ENCODE assay signal across 8 cellular contexts in genomic region chr17:68455756-68456528, GRCh38. TPM values are rescaled to one million over a fixed set of nuclear protein-coding genes. Genes with fewer than 3 reads are reported as not detected.
DNase-seq lines count a peak whose midpoint lies in the region; ATAC-seq, FAIRE-seq and TF ChIP-seq lines count a peak whose summit lies in the region.

No MANE protein-coding gene starts in this region.

- FAIRE-seq in kidney (lab: Jason Lieb, UNC): no peak

- H3K27me3 ChIP-seq in subcutaneous abdominal adipose tissue (ENCODE audit: control insufficient read depth in 5 of 5, insufficient read depth in 4 of 5, low read length in 5 of 5): no peaks in the 10 kb centered on the region

- no peak for ATAC-seq in GM21723 (IDR thresholded peaks at IDR 0.05; ENCODE audit: unreplicated experiment)

- H3K27ac ChIP-seq in angular gyrus (ENCODE audit: low read depth, low read length) (peak overlapping the region; percentile 54), kidney (ENCODE audit: low read depth in 2 of 2, low read length in 2 of 2) (peak overlapping the region in 1 of 2 donors; percentile 94), subcutaneous abdominal adipose tissue (ENCODE audit: low read depth, low read length) (peak overlapping the region; percentile 87)

- H3K4me1 ChIP-seq in kidney (ENCODE audit: control insufficient read depth in 1 of 2, insufficient read depth in 1 of 2, low read depth in 1 of 2, low read length in 2 of 2) (peaks cover 5 to 23% of the 10 kb centered on the region in 2 donors), subcutaneous abdominal adipose tissue (ENCODE audit: control insufficient read depth in 5 of 5, insufficient read depth in 5 of 5, low read length in 5 of 5) (peaks cover 7 to 51% (median 47%) of the 10 kb centered on the region in 5 donors)

- H3K4me3 ChIP-seq in kidney (ENCODE audit: low read length in 2 of 2): peak overlapping the region; percentile 61 to 69
- peak overlapping the region; percentile 61 to 87 (median 78) for H3K4me3 ChIP-seq in subcutaneous abdominal adipose tissue (ENCODE audit: low read depth in 1 of 5, low read length in 5 of 5)

- H3K9me3 ChIP-seq in kidney (ENCODE audit: control insufficient read depth in 1 of 2, low read length in 2 of 2) (no peaks in the 10 kb centered on the region), subcutaneous abdominal adipose tissue (ENCODE audit: control insufficient read depth in 5 of 5, low read length in 5 of 5) (no peaks in the 10 kb centered on the region)

- peaks cover 0 to 2% of the 10 kb centered on the region in 2 donors for H3K36me3 ChIP-seq in kidney (ENCODE audit: control insufficient read depth in 1 of 2, insufficient read depth in 2 of 2, low read length in 2 of 2)
- H3K36me3 ChIP-seq in subcutaneous abdominal adipose tissue (ENCODE audit: control insufficient read depth in 5 of 5, insufficient read depth in 5 of 5, low read length in 5 of 5): peaks cover 0 to under 1% (median 0%) of the 10 kb centered on the region in 5 donors

- DNase-seq in NCI-H1694 treated with DMSO at 0.1 percent for 48 hours (lab: John Stamatoyannopoulos, UW): peak; percentile 23
- DNase-seq in NCI-H1694 (lab: John Stamatoyannopoulos, UW): no peak
- peak; percentile 72 for DNase-seq in NCI-H1417 treated with DMSO at 0.1 percent for 48 hours (lab: John Stamatoyannopoulos, UW)
- no peak for DNase-seq in kidney
- DNase-seq in UCSD-AML1 (lab: John Stamatoyannopoulos, UW; ENCODE audit: unreplicated experiment): no peak

- intact Hi-C loops in kidney (cut with DNase I): no loop called here

- TF ChIP-seq CTCF in kidney (IDR thresholded peaks at IDR 0.05; ENCODE audit: borderline replicate concordance, extremely low read depth, insufficient read depth): no peak

- H3K9ac ChIP-seq in kidney (ENCODE audit: low read length in 2 of 2) (peak overlapping the region in 1 of 2 donors; percentile 14), subcutaneous abdominal adipose tissue (ENCODE audit: low read length in 5 of 5) (peak overlapping the region; percentile 64 to 77 (median 73))

RNA-seq across cellular contexts. Expression of gene WIPI1, which starts 1.4 kb away (rescaled TPM):
- total RNA-seq in kidney: 41.2 TPM
- polyA plus RNA-seq in kidney (ENCODE audit: insufficient read depth, low read depth, low replicate concordance): 40.9 TPM

RNA-seq across cellular contexts. Expression of gene PRKAR1A, which starts 56.3 kb away (rescaled TPM):
- total RNA-seq in kidney: 340 TPM
- 92.3 TPM for polyA plus RNA-seq in kidney (ENCODE audit: insufficient read depth, low read depth, low replicate concordance)

Comparison
In these comparisons a context has a peak if more than half of its experiments do, and no peak if none do; other contexts are left out.
1. DNase-seq: peak in NCI-H1694 treated with DMSO at 0.1 percent for 48 hours (single experiment) and NCI-H1417 treated with DMSO at 0.1 percent for 48 hours (single experiment); none in NCI-H1694 (single experiment), kidney (single experiment) and UCSD-AML1 (single experiment).